Comparison of ENCODE assay signal across 10 cellular contexts in genomic region chr16:57893559-57894389, GRCh38.
DNase-seq lines count a peak whose midpoint lies in the region; ATAC-seq, FAIRE-seq and TF ChIP-seq lines count a peak whose summit lies in the region.
"Had no signal": no experiment of that assay in that cellular context is flagged by ENCODE, and none has a peak within 500 bp of the region (broad histone marks: within the 10 kb centered on the region; RNA-seq: fewer than 3 reads in every experiment).

No MANE protein-coding gene starts in this region.

- no peak overlapping the region for H3K9ac ChIP-seq in K562 (ENCODE audit: insufficient read depth in 1 of 2, low read depth in 2 of 2, low read length in 2 of 2)

- H3K36me3 Mint-ChIP-seq in activated T-cell treated with anti-CD3 and anti-CD28 coated beads, Interleukin-2, amount 50 U/mL, for 72 hours (ENCODE audit: insufficient read depth in 2 of 2): no peaks in the 10 kb centered on the region
- H3K36me3 Mint-ChIP-seq: stimulated activated memory B cell treated with anti-CD40 and anti-IgM and Interleukin-4, amounts not matched to agents 10 μg/mL and 1 μg/mL and 100 μg/mL, for 72 hours had no signal

- peaks cover 25% of the 10 kb centered on the region for H3K27me3 Mint-ChIP-seq in activated T-cell treated with anti-CD3 and anti-CD28 coated beads, Interleukin-2, amount 50 U/mL, for 72 hours (ENCODE audit: low read depth)

- no peaks in the 10 kb centered on the region for H3K9me3 Mint-ChIP-seq in activated T-cell treated with anti-CD3 and anti-CD28 coated beads, Interleukin-2, amount 50 U/mL, for 72 hours
- H3K9me3 Mint-ChIP-seq: stimulated activated memory B cell treated with anti-CD40 and anti-IgM and Interleukin-4, amounts not matched to agents 10 μg/mL and 1 μg/mL and 100 μg/mL, for 72 hours had no signal

- CTCF ChIA-PET in K562 (lab: Yijun Ruan, JAX; ENCODE audit: low intra/inter-chr PET ratio): no interaction called here

- peaks cover 26 to 35% of the 10 kb centered on the region in 2 experiments for H3K27me3 ChIP-seq in K562 (ENCODE audit: control insufficient read depth in 2 of 2, insufficient read depth in 2 of 2, low read length in 2 of 2)

- no TSS peak for BruUV-seq in K562 (replicated peaks; lab: Mats Ljungman, UMichigan)

- H3K27ac Mint-ChIP-seq in activated T-cell treated with anti-CD3 and anti-CD28 coated beads, Interleukin-2, amount 50 U/mL, for 72 hours: no peak overlapping the region
- H3K27ac Mint-ChIP-seq: stimulated activated memory B cell treated with anti-CD40 and anti-IgM and Interleukin-4, amounts not matched to agents 10 μg/mL and 1 μg/mL and 100 μg/mL, for 72 hours had no signal

- DNase-seq in A172 (ENCODE audit: low spot score): peak; percentile 87
- DNase-seq in K562 (ENCODE audit: extremely low read depth in 1 of 4, low spot score in 3 of 4): no peak
- peak; percentile 84 for DNase-seq in left lobe of liver (ENCODE audit: low spot score)
- no peak for DNase-seq in coronary artery (ENCODE audit: low spot score)
- DNase-seq in activated T-cell treated with anti-CD3 and anti-CD28 coated beads, Interleukin-2, amount 50 U/mL, for 72 hours: no peak
- DNase-seq: H7 had no signal

- no peak overlapping the region for H3K4me3 Mint-ChIP-seq in activated T-cell treated with anti-CD3 and anti-CD28 coated beads, Interleukin-2, amount 50 U/mL, for 72 hours
- H3K4me3 Mint-ChIP-seq: stimulated activated memory B cell treated with anti-CD40 and anti-IgM and Interleukin-4, amounts not matched to agents 10 μg/mL and 1 μg/mL and 100 μg/mL, for 72 hours had no signal

- H3K4me1 ChIP-seq in K562 (replicated peaks in 1 of 2; ENCODE audit: control insufficient read depth in 2 of 2, insufficient read depth in 2 of 2, low read length in 2 of 2): peaks cover 3 to 9% of the 10 kb centered on the region in 2 experiments; a peak in 4 of 5 replicates

- no peaks in the 10 kb centered on the region for H3K36me3 ChIP-seq in K562 (ENCODE audit: control insufficient read depth, insufficient read depth, low read length)

- peak; percentile 65 for FAIRE-seq in K562 (lab: Jason Lieb, UNC)

- TF ChIP-seq EP300 in Ishikawa (IDR thresholded peaks at IDR 0.05; ENCODE audit: borderline replicate concordance): no peak
- TF ChIP-seq EP300 in K562 (IDR thresholded peaks at IDR 0.05; ENCODE audit: low read length): no peak

- ATAC-seq in K562 (no peak), left lobe of liver (peak; percentile 62), HG03432 (IDR thresholded peaks at IDR 0.05; ENCODE audit: unreplicated experiment) (no peak), HG02571 (IDR thresholded peaks at IDR 0.05; ENCODE audit: unreplicated experiment) (no peak)
- no peak for ATAC-seq in activated T-cell treated with anti-CD3 and anti-CD28 coated beads, Interleukin-2, amount 50 U/mL, for 72 hours (replicated peaks in 1 of 2)
- ATAC-seq: stimulated activated memory B cell treated with anti-CD40 and anti-IgM and Interleukin-4, amounts not matched to agents 10 μg/mL and 1 μg/mL and 100 μg/mL, for 72 hours had no signal

- H3K9me1 ChIP-seq in K562 (ENCODE audit: control insufficient read depth, insufficient read depth, low read length): no peaks in the 10 kb centered on the region

- POLR2A ChIA-PET in K562 (lab: Yijun Ruan, JAX): no interaction called here

- no peak overlapping the region for H3K27ac ChIP-seq in K562 (ENCODE audit: extremely low read depth, low read depth, low read length)
- H3K27ac ChIP-seq in coronary artery: peak overlapping the region in 1 of 2 donors; percentile 65

- H2AFZ ChIP-seq in K562 (ENCODE audit: low read depth, low read length): peak overlapping the region; percentile 72; the same call in 1 of the 2 replicates

- intact Hi-C loops in K562 (cut with micrococcal nuclease): loop anchor here (10.0 kb wide), 1 partner anchor 229 kb away; the partner anchor contains the start of gene ADGRG3

- no peak for TF ChIP-seq RAD21 in Ishikawa (IDR thresholded peaks at IDR 0.05; ENCODE audit: low read depth)
- TF ChIP-seq RAD21 in K562 (CRISPR knock-in tag; conservative IDR thresholded peaks at IDR 0.05 in 1 of 2, IDR thresholded peaks at IDR 0.05 in 1 of 2): no peak

- TF ChIP-seq POLR2A in K562 (conservative IDR thresholded peaks at IDR 0.05): no peak

- H4K20me1 ChIP-seq in K562 (replicated peaks; ENCODE audit: control insufficient read depth, insufficient read depth, low read length): no peaks in the 10 kb centered on the region; the same call in 1 of the 2 replicates

- no peaks in the 10 kb centered on the region for H3K79me2 ChIP-seq in K562 (ENCODE audit: control insufficient read depth, insufficient read depth, low read length)

- H3K9me3 ChIP-seq in K562 (replicated peaks; ENCODE audit: control insufficient read depth, insufficient read depth, low read depth, low read length): no peaks in the 10 kb centered on the region

- peaks cover 12% of the 10 kb centered on the region for H3K4me1 Mint-ChIP-seq in activated T-cell treated with anti-CD3 and anti-CD28 coated beads, Interleukin-2, amount 50 U/mL, for 72 hours (ENCODE audit: low read depth)

- in situ Hi-C loops in K562 (cut with MboI): loop anchor here (10.0 kb wide), 1 partner anchor 201 kb away; no protein-coding TSS in a partner anchor

- H3K4me3 ChIP-seq in K562 (no peak overlapping the region), coronary artery (no peak overlapping the region)

- no peak for TF ChIP-seq CTCF in K562 (IDR thresholded peaks at IDR 0.05 in 2 of 3, conservative IDR thresholded peaks at IDR 0.05 in 1 of 3; ENCODE audit: insufficient read depth in 2 of 3, low read depth in 1 of 3, low read length in 3 of 3)
- no peak for TF ChIP-seq CTCF in coronary artery (IDR thresholded peaks at IDR 0.05)

- H3K4me2 ChIP-seq in K562 (ENCODE audit: insufficient read depth, low read length): peak overlapping the region; percentile 5; the same call in 1 of the 2 replicates

- WGBS in K562 (ENCODE audit: insufficient coverage, low coverage, missing lambda C conversion rate): 25% methylated on average over 17 of the region's 17 CpGs

TF ChIP-seq in Ishikawa, 13 proteins besides CTCF, POLR2A, EP300 and RAD21:
- peak; percentile 63 for TF ChIP-seq TEAD4 (IDR thresholded peaks at IDR 0.05)
- peak; percentile 77 for TF ChIP-seq CEBPB (IDR thresholded peaks at IDR 0.05)
- TF ChIP-seq ZBTB7A (IDR thresholded peaks at IDR 0.05; ENCODE audit: low read depth): no peak

TF ChIP-seq in K562, 482 proteins besides CTCF, POLR2A, EP300 and RAD21:
- peak; percentile 31; the same call in 1 of the 2 replicates for TF ChIP-seq BCOR (IDR thresholded peaks at IDR 0.05)
- TF ChIP-seq ELF1 (tag; IDR thresholded peaks at IDR 0.05): peak; percentile 75
- no peak for TF ChIP-seq CEBPG (CRISPR knock-in tag; IDR thresholded peaks at IDR 0.05)
- no peak for TF ChIP-seq CEBPG (tag; conservative IDR thresholded peaks at IDR 0.05 in 1 of 2, IDR thresholded peaks at IDR 0.05 in 1 of 2)
- TF ChIP-seq C11orf30 (IDR thresholded peaks at IDR 0.05; ENCODE audit: low read depth): no peak
- TF ChIP-seq ELF4 (CRISPR knock-in tag; IDR thresholded peaks at IDR 0.05): 0 out of 2 replicates have a peak, but pooled peaks have one; percentile 13
- 0 out of 2 replicates have a peak, but pooled peaks have one; percentile 18 for TF ChIP-seq SPI1 (IDR thresholded peaks at IDR 0.05; ENCODE audit: borderline replicate concordance, low read depth, low read length)
- TF ChIP-seq RBM25 (IDR thresholded peaks at IDR 0.05; ENCODE audit: low read depth, low read length, severe bottlenecking): peak; percentile 56
- TF ChIP-seq ZFPM2 (CRISPR knock-in tag; IDR thresholded peaks at IDR 0.05): no peak

Comparison
In these comparisons a context has a peak if more than half of its experiments do, and no peak if none do; other contexts are left out.
1. DNase-seq: peak in A172 (single experiment) and left lobe of liver (single experiment); none in K562 (0 of 4), coronary artery (single experiment) and activated T-cell treated with anti-CD3 and anti-CD28 coated beads, Interleukin-2, amount 50 U/mL, for 72 hours (0 of 2).